1 cellular context compared by ENCODE assay signal in the genomic region with DNA sequence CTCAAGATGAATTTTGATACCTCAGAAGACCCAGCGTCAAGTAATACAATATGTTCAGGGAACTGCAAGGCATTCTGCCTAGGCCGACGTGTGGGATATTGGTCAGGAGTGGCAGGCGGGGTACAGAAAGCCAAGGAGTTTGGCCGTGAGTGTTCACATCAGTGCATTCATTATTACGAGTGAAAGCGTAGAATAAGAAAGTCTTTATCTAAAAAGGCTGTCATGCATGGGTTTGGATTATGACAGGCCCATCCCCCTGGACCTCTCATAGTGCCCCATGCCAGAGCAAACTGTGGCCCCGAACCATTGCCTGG.
A peak's percentile ranks its signal among the peaks of the same experiment; 100 is the strongest.
TF ChIP-seq lines count a peak whose summit lies in the region.

No MANE protein-coding gene starts in this region.

TF ChIP-seq in K562, 482 proteins besides CTCF, POLR2A, EP300 and RAD21:
- TF ChIP-seq, protein P1, sequence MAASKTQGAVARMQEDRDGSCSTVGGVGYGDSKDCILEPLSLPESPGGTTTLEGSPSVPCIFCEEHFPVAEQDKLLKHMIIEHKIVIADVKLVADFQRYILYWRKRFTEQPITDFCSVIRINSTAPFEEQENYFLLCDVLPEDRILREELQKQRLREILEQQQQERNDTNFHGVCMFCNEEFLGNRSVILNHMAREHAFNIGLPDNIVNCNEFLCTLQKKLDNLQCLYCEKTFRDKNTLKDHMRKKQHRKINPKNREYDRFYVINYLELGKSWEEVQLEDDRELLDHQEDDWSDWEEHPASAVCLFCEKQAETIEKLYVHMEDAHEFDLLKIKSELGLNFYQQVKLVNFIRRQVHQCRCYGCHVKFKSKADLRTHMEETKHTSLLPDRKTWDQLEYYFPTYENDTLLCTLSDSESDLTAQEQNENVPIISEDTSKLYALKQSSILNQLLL (CRISPR knock-in tag; IDR thresholded peaks at IDR 0.05; ENCODE audit: borderline replicate concordance), result no peak
- TF ChIP-seq NFIC (IDR thresholded peaks at IDR 0.05), result no peak
- TF ChIP-seq ZNF311 (CRISPR knock-in tag; IDR thresholded peaks at IDR 0.05), result 0 out of 2 replicates have a peak, but pooled peaks have one; percentile 10
- TF ChIP-seq SPI1 (IDR thresholded peaks at IDR 0.05; ENCODE audit: borderline replicate concordance, low read depth, low read length), result no peak
- TF ChIP-seq PTTG1 (tag; IDR thresholded peaks at IDR 0.05; ENCODE audit: low read depth), result peak; percentile 37
- peak; percentile 60; the same call in 1 of the 2 replicates for TF ChIP-seq DMBX1 (CRISPR knock-in tag; IDR thresholded peaks at IDR 0.05; ENCODE audit: borderline replicate concordance)
- TF ChIP-seq, protein P2, sequence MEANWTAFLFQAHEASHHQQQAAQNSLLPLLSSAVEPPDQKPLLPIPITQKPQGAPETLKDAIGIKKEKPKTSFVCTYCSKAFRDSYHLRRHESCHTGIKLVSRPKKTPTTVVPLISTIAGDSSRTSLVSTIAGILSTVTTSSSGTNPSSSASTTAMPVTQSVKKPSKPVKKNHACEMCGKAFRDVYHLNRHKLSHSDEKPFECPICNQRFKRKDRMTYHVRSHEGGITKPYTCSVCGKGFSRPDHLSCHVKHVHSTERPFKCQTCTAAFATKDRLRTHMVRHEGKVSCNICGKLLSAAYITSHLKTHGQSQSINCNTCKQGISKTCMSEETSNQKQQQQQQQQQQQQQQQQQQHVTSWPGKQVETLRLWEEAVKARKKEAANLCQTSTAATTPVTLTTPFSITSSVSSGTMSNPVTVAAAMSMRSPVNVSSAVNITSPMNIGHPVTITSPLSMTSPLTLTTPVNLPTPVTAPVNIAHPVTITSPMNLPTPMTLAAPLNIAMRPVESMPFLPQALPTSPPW (CRISPR knock-in tag; IDR thresholded peaks at IDR 0.05), result no peak
- TF ChIP-seq BACH1 (tag; IDR thresholded peaks at IDR 0.05), result 0 out of 2 replicates have a peak, but pooled peaks have one; percentile 29
- TF ChIP-seq KHSRP (IDR thresholded peaks at IDR 0.05), result no peak
- no peak for TF ChIP-seq CBX8 (IDR thresholded peaks at IDR 0.05; ENCODE audit: borderline replicate concordance, extremely low read depth, low read depth, low read length, poor library complexity, severe bottlenecking)
- no peak for TF ChIP-seq ZFP36 (IDR thresholded peaks at IDR 0.05; ENCODE audit: low read depth, low read length, partially characterized antibody)
- no peak for TF ChIP-seq POLR2AphosphoS5 (IDR thresholded peaks at IDR 0.05; ENCODE audit: control insufficient read depth, insufficient read depth, low read depth, low read length)
- no peak for TF ChIP-seq PTRF (tag; IDR thresholded peaks at IDR 0.05)
- TF ChIP-seq ATF1 (CRISPR knock-in tag; IDR thresholded peaks at IDR 0.05), result no peak
- 0 out of 2 replicates have a peak, but pooled peaks have one; percentile 23 for TF ChIP-seq ATF1 (tag; IDR thresholded peaks at IDR 0.05)
- TF ChIP-seq HNRNPL (IDR thresholded peaks at IDR 0.05; ENCODE audit: low read depth, low read length), result no peak
- 0 out of 2 replicates have a peak, but pooled peaks have one; percentile 20 for TF ChIP-seq ZNF584 (CRISPR knock-in tag; IDR thresholded peaks at IDR 0.05; ENCODE audit: low read depth)
- TF ChIP-seq BCOR (IDR thresholded peaks at IDR 0.05), result no peak
- no peak for TF ChIP-seq SRSF9 (IDR thresholded peaks at IDR 0.05; ENCODE audit: borderline replicate concordance, low read depth, low read length)
- 0 out of 2 replicates have a peak, but pooled peaks have one; percentile 6 for TF ChIP-seq ZNF239 (CRISPR knock-in tag; IDR thresholded peaks at IDR 0.05)
- TF ChIP-seq, protein P3, sequence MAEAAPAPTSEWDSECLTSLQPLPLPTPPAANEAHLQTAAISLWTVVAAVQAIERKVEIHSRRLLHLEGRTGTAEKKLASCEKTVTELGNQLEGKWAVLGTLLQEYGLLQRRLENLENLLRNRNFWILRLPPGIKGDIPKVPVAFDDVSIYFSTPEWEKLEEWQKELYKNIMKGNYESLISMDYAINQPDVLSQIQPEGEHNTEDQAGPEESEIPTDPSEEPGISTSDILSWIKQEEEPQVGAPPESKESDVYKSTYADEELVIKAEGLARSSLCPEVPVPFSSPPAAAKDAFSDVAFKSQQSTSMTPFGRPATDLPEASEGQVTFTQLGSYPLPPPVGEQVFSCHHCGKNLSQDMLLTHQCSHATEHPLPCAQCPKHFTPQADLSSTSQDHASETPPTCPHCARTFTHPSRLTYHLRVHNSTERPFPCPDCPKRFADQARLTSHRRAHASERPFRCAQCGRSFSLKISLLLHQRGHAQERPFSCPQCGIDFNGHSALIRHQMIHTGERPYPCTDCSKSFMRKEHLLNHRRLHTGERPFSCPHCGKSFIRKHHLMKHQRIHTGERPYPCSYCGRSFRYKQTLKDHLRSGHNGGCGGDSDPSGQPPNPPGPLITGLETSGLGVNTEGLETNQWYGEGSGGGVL (CRISPR knock-in tag; IDR thresholded peaks at IDR 0.05), result peak; percentile 54; the same call in 1 of the 2 replicates
- no peak for TF ChIP-seq ZEB2 (IDR thresholded peaks at IDR 0.05)
- 0 out of 2 replicates have a peak, but pooled peaks have one; percentile 10 for TF ChIP-seq ZNF197 (CRISPR knock-in tag; IDR thresholded peaks at IDR 0.05; ENCODE audit: low read depth)
- TF ChIP-seq ZNF644 (tag; IDR thresholded peaks at IDR 0.05; ENCODE audit: low read depth), result peak; percentile 55; the same call in 1 of the 2 replicates
- no peak for TF ChIP-seq NR4A1 (CRISPR knock-in tag; IDR thresholded peaks at IDR 0.05)
- 0 out of 2 replicates have a peak, but pooled peaks have one; percentile 15 for TF ChIP-seq NR4A1 (tag; IDR thresholded peaks at IDR 0.05)
- TF ChIP-seq BRD9 (IDR thresholded peaks at IDR 0.05; ENCODE audit: low read depth, partially characterized antibody), result no peak
- no peak for TF ChIP-seq HNRNPH1 (optimal IDR thresholded peaks at IDR 0.05; ENCODE audit: low read depth, low read length)
- TF ChIP-seq, protein P4, sequence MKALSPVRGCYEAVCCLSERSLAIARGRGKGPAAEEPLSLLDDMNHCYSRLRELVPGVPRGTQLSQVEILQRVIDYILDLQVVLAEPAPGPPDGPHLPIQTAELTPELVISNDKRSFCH (CRISPR knock-in tag; IDR thresholded peaks at IDR 0.05), result no peak
- TF ChIP-seq, protein P4 (tag; IDR thresholded peaks at IDR 0.05), result 0 out of 2 replicates have a peak, but pooled peaks have one; percentile 1
- no peak for TF ChIP-seq LCOR (CRISPR knock-in tag; IDR thresholded peaks at IDR 0.05)
- no peak for TF ChIP-seq E4F1 (CRISPR knock-in tag; IDR thresholded peaks at IDR 0.05; ENCODE audit: borderline replicate concordance)
- TF ChIP-seq, protein P5, sequence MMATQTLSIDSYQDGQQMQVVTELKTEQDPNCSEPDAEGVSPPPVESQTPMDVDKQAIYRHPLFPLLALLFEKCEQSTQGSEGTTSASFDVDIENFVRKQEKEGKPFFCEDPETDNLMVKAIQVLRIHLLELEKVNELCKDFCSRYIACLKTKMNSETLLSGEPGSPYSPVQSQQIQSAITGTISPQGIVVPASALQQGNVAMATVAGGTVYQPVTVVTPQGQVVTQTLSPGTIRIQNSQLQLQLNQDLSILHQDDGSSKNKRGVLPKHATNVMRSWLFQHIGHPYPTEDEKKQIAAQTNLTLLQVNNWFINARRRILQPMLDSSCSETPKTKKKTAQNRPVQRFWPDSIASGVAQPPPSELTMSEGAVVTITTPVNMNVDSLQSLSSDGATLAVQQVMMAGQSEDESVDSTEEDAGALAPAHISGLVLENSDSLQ (IDR thresholded peaks at IDR 0.05), result no peak
- TF ChIP-seq POLR3G (IDR thresholded peaks at IDR 0.05; ENCODE audit: extremely low read depth, insufficient read length, insufficient replicate concordance), result no peak
